In the genomic region with DNA sequence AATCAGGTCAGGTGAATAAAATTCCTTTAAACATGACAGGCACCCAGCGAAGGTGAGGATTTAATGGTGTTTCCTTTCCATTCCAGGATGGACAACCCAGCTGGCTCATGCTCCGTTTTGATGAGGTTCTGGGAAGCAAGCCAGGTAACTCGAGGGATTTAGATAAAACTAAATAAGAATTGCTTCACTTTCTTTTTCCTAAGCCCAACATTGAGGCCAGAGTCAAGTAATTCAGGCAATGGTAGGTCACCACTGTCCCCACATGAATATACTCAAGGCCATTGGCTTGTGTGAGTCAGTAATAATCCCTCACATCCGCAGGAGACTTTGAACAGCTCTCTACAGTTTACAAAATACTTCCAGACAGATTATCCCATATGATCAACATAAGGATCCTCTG, we compare ENCODE assay signal across 22 cellular contexts. TPM values are rescaled to one million over a fixed set of nuclear protein-coding genes. Genes with fewer than 3 reads are reported as not detected.
DNase-seq lines count a peak whose midpoint lies in the region; ATAC-seq, FAIRE-seq and TF ChIP-seq lines count a peak whose summit lies in the region.
"Had no signal": no experiment of that assay in that cellular context is flagged by ENCODE, and none has a peak within 500 bp of the region (broad histone marks: within the 10 kb centered on the region; RNA-seq: fewer than 3 reads in every experiment).

No MANE protein-coding gene starts in this region.

- peaks cover 9% of the 10 kb centered on the region for H3K4me1 ChIP-seq in astrocyte (ENCODE audit: insufficient read depth, low read length)
- H3K4me1 ChIP-seq in testis, result no peaks in the 10 kb centered on the region
- H3K4me1 ChIP-seq: SJCRH30 had no signal

- POLR2A ChIA-PET in GM10248 (lab: Yijun Ruan, JAX), result no interaction called here

- whole genome bisulfite sequencing in testis, 2 donors, result 37 to 44% methylated on average over 4 of the region's 4 CpGs

- CTCF ChIA-PET in GM10248 (lab: Yijun Ruan, JAX), result no interaction called here

- no peak overlapping the region for H3K4me3 Mint-ChIP-seq in astrocyte (ENCODE audit: unreplicated experiment)
- H3K4me3 Mint-ChIP-seq: CD14-positive monocyte, GM23338 had no signal

- H3K36me3 ChIP-seq in astrocyte (ENCODE audit: insufficient read depth, low read length), result no peaks in the 10 kb centered on the region
- H3K36me3 ChIP-seq in testis (ENCODE audit: low read depth, missing control alignments), result no peaks in the 10 kb centered on the region
- H3K36me3 ChIP-seq: SJCRH30 had no signal

- intact Hi-C loops in testis (cut with DNase I; ENCODE audit: low total_unique reads), result no loop called here

- H4K20me1 ChIP-seq in astrocyte (ENCODE audit: insufficient read depth, low read length), result no peaks in the 10 kb centered on the region

- H3K27ac ChIP-seq in astrocyte (ENCODE audit: low read depth, low read length) (no peak overlapping the region), testis (no peak overlapping the region)
- H3K27ac ChIP-seq: SJCRH30 had no signal

- H3K27me3 ChIP-seq in astrocyte (ENCODE audit: insufficient read depth, low read length), result no peaks in the 10 kb centered on the region
- no peaks in the 10 kb centered on the region for H3K27me3 ChIP-seq in testis
- H3K27me3 ChIP-seq: SJCRH30 had no signal

- peaks cover 2% of the 10 kb centered on the region for H3K27me3 Mint-ChIP-seq in astrocyte (ENCODE audit: low read depth, unreplicated experiment)

- no peak for TF ChIP-seq POLR2A in testis (IDR thresholded peaks at IDR 0.05)

- no peak overlapping the region for H3K4me2 ChIP-seq in astrocyte (ENCODE audit: low read length)
- H3K4me2 ChIP-seq: GM23338 had no signal

- no peak overlapping the region for H3K27ac Mint-ChIP-seq in astrocyte (ENCODE audit: unreplicated experiment)
- H3K27ac Mint-ChIP-seq: CD14-positive monocyte, GM23338 had no signal

- H3K4me1 Mint-ChIP-seq in astrocyte (ENCODE audit: low read depth, unreplicated experiment), result peaks cover 12% of the 10 kb centered on the region
- H3K4me1 Mint-ChIP-seq: CD14-positive monocyte had no signal

- FAIRE-seq in astrocyte (lab: Jason Lieb, UNC), result no peak
- FAIRE-seq: GM12891, GM19239 had no signal

- H2AFZ ChIP-seq in astrocyte (ENCODE audit: low read depth, low read length), result no peak overlapping the region
- H2AFZ ChIP-seq: GM23338 had no signal

- peak; percentile 44 for ATAC-seq in left lobe of liver
- ATAC-seq: GM23338 had no signal

- no peak overlapping the region for H3K4me3 ChIP-seq in astrocyte (ENCODE audit: insufficient read depth, low read depth, low read length)
- H3K4me3 ChIP-seq in testis, result no peak overlapping the region
- H3K4me3 ChIP-seq: GM23338, SJCRH30 had no signal

- DNase-seq in H4 (ENCODE audit: low spot score) (peak; percentile 72), astrocyte (ENCODE audit: low read depth) (peak; percentile 46), left lobe of liver (ENCODE audit: low spot score) (no peak), testis (peak; percentile 49), GM10248 (ENCODE audit: extremely low spot score) (no peak), DMS153 treated with DMSO at 0.1 percent for 48 hours (lab: John Stamatoyannopoulos, UW; ENCODE audit: unreplicated experiment) (no peak), SHP77 (lab: John Stamatoyannopoulos, UW) (no peak)
- DNase-seq: ACHN, DMS 273 treated with DMSO at 0.1 percent for 48 hours, GF-D8, KBM-7, NCI-H1417, NCI-H187 treated with DMSO at 0.1 percent for 48 hours, NCI-H226, NCI-H524, NCI-H82, SJCRH30 had no signal

- H3K79me2 ChIP-seq in astrocyte (ENCODE audit: insufficient read depth, low read length), result no peaks in the 10 kb centered on the region

- no peaks in the 10 kb centered on the region for H3K9me3 ChIP-seq in astrocyte (ENCODE audit: insufficient read depth, low read depth, low read length)
- no peaks in the 10 kb centered on the region for H3K9me3 ChIP-seq in testis
- H3K9me3 ChIP-seq: SJCRH30 had no signal

- no peaks in the 10 kb centered on the region for H3K36me3 Mint-ChIP-seq in astrocyte (ENCODE audit: low read depth, unreplicated experiment)
- H3K36me3 Mint-ChIP-seq: CD14-positive monocyte had no signal

- TF ChIP-seq CTCF in astrocyte (IDR thresholded peaks at IDR 0.05; ENCODE audit: insufficient read depth, low read depth, low read length) (no peak), testis (IDR thresholded peaks at IDR 0.05) (no peak), GM10248 (IDR thresholded peaks at IDR 0.05; ENCODE audit: control extremely low read depth, extremely low read depth, low read depth, missing control alignments) (no peak)

- H3K9ac ChIP-seq in astrocyte (ENCODE audit: low read length), result no peak overlapping the region

- H3K9me3 Mint-ChIP-seq in astrocyte (ENCODE audit: unreplicated experiment), result no peaks in the 10 kb centered on the region
- H3K9me3 Mint-ChIP-seq: GM23338 had no signal

RNA-seq across cellular contexts. Expression of a gene that starts 16.2 kb away (rescaled TPM):
- total RNA-seq in H4 (2014; rRNA removed; shearing (Covaris generic)), result 14.9 and 18.5 TPM in 2 replicates
- 17.6 and 28.3 TPM in 2 replicates for total RNA-seq in astrocyte
- total RNA-seq in left lobe of liver, result 1.6 TPM
- 100 to 1,000 TPM in 1 of 2 donors, 10 to 100 TPM in 1; 94.5 to 133 TPM for total RNA-seq in testis
- polyA plus RNA-seq in testis (ENCODE audit: insufficient read depth, low read depth, low replicate concordance), result 39.4 TPM
- total RNA-seq: Daoy, SJCRH30 had no signal
- polyA plus RNA-seq: CD14-positive monocyte had no signal

Comparison
In these comparisons a context has a peak if more than half of its experiments do, and no peak if none do; other contexts are left out.
1. DNase-seq: peak in H4 (single experiment), astrocyte (single experiment) and testis (single experiment); none in left lobe of liver (single experiment), GM10248 (single experiment), DMS153 treated with DMSO at 0.1 percent for 48 hours (single experiment) and SHP77 (0 of 2).